In genomic region chr3:78665776-78666457, GRCh38 we compare ENCODE assay signal across 25 cellular contexts.
DNase-seq lines count a peak whose midpoint lies in the region; ATAC-seq and TF ChIP-seq lines count a peak whose summit lies in the region.
"Had no signal": no experiment of that assay in that cellular context is flagged by ENCODE, and none has a peak within 500 bp of the region (broad histone marks: within the 10 kb centered on the region; RNA-seq: fewer than 3 reads in every experiment).

No MANE protein-coding gene starts in this region.

- no peaks in the 10 kb centered on the region for H4K20me1 ChIP-seq in osteoblast (ENCODE audit: insufficient read depth, low read length)

- peaks cover 33% of the 10 kb centered on the region for H3K36me3 Mint-ChIP-seq in endothelial cell (ENCODE audit: low read depth, unreplicated experiment)
- H3K36me3 Mint-ChIP-seq: activated naive CD8-positive, alpha-beta T cell treated with anti-CD3 and anti-CD28 coated beads, Interleukin-2, amount 10 ng/mL, durations not matched to agents 7 days and 5 days; memory B cell had no signal

- H3K36me3 ChIP-seq in osteoblast (ENCODE audit: insufficient read depth, low read length), result peaks cover 8% of the 10 kb centered on the region
- H3K36me3 ChIP-seq: right atrium auricular region had no signal

- TF ChIP-seq CTCF in AG09309 (IDR thresholded peaks at IDR 0.05; ENCODE audit: control insufficient read depth, insufficient read depth, low read depth, low read length, missing control alignments) (no peak), endothelial cell (IDR thresholded peaks at IDR 0.05; ENCODE audit: unreplicated experiment) (no peak), osteoblast (IDR thresholded peaks at IDR 0.05; ENCODE audit: extremely low read depth, low read depth, low read length) (no peak)

- DNase-seq in AG09309 (ENCODE audit: low read depth) (peak; percentile 41), RPMI7951 (ENCODE audit: low read depth) (peak; percentile 55), endothelial cell (ENCODE audit: low spot score) (no peak), osteoblast (ENCODE audit: insufficient read length, low spot score, missing footprints) (no peak), caudate nucleus (lab: John Stamatoyannopoulos, UW) (no peak), SKM-1 treated with dmso at 0.1 percent for 144 hours (lab: John Stamatoyannopoulos, UW; ENCODE audit: unreplicated experiment) (no peak), DMS79 treated with DMSO at 0.1 percent for 48 hours (lab: John Stamatoyannopoulos, UW) (no peak)
- DNase-seq: activated CD4-positive, alpha-beta T cell treated with anti-CD3 and anti-CD28 coated beads, Interleukin-2, amount 50 U/mL, for 48 hours; activated CD4-positive, CD25-positive, alpha-beta regulatory T cell treated with anti-CD3 and anti-CD28 coated beads, Interleukin-2, amount 50 U/mL, for 72 hours; activated gamma-delta T cell treated with Interleukin-2 at 50 U/mL for 16 hours; activated naive CD8-positive, alpha-beta T cell treated with anti-CD3 and anti-CD28 coated beads, Interleukin-2, amount 10 ng/mL, durations not matched to agents 7 days and 5 days; activated T-cell treated with anti-CD3 and anti-CD28 coated beads, Interleukin-2, amount 50 U/mL, for 48 hours; cerebellar nuclear complex; NCI-H146; NCI-H446; posterior cingulate gyrus; RPMI8226; stimulated activated CD8-positive, alpha-beta memory T cell treated with anti-CD3 and anti-CD28 coated beads, Interleukin-4, amount 100 ng/mL, for 48 hours; T-helper 2 cell; testis had no signal

- no peaks in the 10 kb centered on the region for H3K27me3 ChIP-seq in osteoblast (ENCODE audit: insufficient read depth, low read length)
- H3K27me3 ChIP-seq: right atrium auricular region, testis had no signal

- H2AFZ ChIP-seq in osteoblast (ENCODE audit: low read length), result no peak overlapping the region

- no peak overlapping the region; the same call in 1 of the 2 replicates for H3K4me3 ChIP-seq in AG09309 (ENCODE audit: control insufficient read depth, low read depth, low read length)
- no peak overlapping the region for H3K4me3 ChIP-seq in osteoblast (ENCODE audit: insufficient read depth, low read length)
- H3K4me3 ChIP-seq: right atrium auricular region, testis had no signal

- no peak overlapping the region for H3K27ac Mint-ChIP-seq in endothelial cell (ENCODE audit: unreplicated experiment)
- H3K27ac Mint-ChIP-seq: activated naive CD8-positive, alpha-beta T cell treated with anti-CD3 and anti-CD28 coated beads, Interleukin-2, amount 10 ng/mL, durations not matched to agents 7 days and 5 days; memory B cell; stimulated activated naive CD8-positive, alpha-beta T cell treated with anti-CD3 and anti-CD28 coated beads, Interleukin-15, Interleukin-2, amounts not matched to agents 100 ng/mL and 50 ng/mL, for 24 hours had no signal

- peaks cover 13% of the 10 kb centered on the region for H3K4me1 Mint-ChIP-seq in endothelial cell (ENCODE audit: unreplicated experiment)
- H3K4me1 Mint-ChIP-seq: activated naive CD8-positive, alpha-beta T cell treated with anti-CD3 and anti-CD28 coated beads, Interleukin-2, amount 10 ng/mL, durations not matched to agents 7 days and 5 days; memory B cell had no signal

- no peaks in the 10 kb centered on the region for H3K27me3 Mint-ChIP-seq in endothelial cell (ENCODE audit: unreplicated experiment)
- H3K27me3 Mint-ChIP-seq: activated naive CD8-positive, alpha-beta T cell treated with anti-CD3 and anti-CD28 coated beads, Interleukin-2, amount 10 ng/mL, durations not matched to agents 7 days and 5 days; memory B cell; stimulated activated naive CD8-positive, alpha-beta T cell treated with anti-CD3 and anti-CD28 coated beads, Interleukin-15, Interleukin-2, amounts not matched to agents 100 ng/mL and 50 ng/mL, for 24 hours had no signal

- peak overlapping the region; percentile 41 for H3K4me2 ChIP-seq in osteoblast (ENCODE audit: insufficient read depth, low read length)

- peak overlapping the region; percentile 26 for H3K4me3 Mint-ChIP-seq in endothelial cell (ENCODE audit: unreplicated experiment)
- H3K4me3 Mint-ChIP-seq: activated naive CD8-positive, alpha-beta T cell treated with anti-CD3 and anti-CD28 coated beads, Interleukin-2, amount 10 ng/mL, durations not matched to agents 7 days and 5 days; memory B cell; stimulated activated naive CD8-positive, alpha-beta T cell treated with anti-CD3 and anti-CD28 coated beads, Interleukin-15, Interleukin-2, amounts not matched to agents 100 ng/mL and 50 ng/mL, for 24 hours had no signal

- no peaks in the 10 kb centered on the region for H3K79me2 ChIP-seq in osteoblast (ENCODE audit: insufficient read depth, low read length)

- H3K27ac ChIP-seq in osteoblast (ENCODE audit: low read depth, low read length), result no peak overlapping the region
- H3K27ac ChIP-seq in caudate nucleus (ENCODE audit: low read depth, low read length), result no peak overlapping the region
- H3K27ac ChIP-seq: testis had no signal

- no peaks in the 10 kb centered on the region for H3K4me1 ChIP-seq in osteoblast (ENCODE audit: insufficient read depth, low read length)
- H3K4me1 ChIP-seq: right atrium auricular region had no signal

- ATAC-seq in GM19467 (IDR thresholded peaks at IDR 0.05; ENCODE audit: unreplicated experiment), result no peak
- ATAC-seq: left lobe of liver had no signal

- no peaks in the 10 kb centered on the region for H3K9me3 Mint-ChIP-seq in endothelial cell (ENCODE audit: unreplicated experiment)
- H3K9me3 Mint-ChIP-seq: activated naive CD8-positive, alpha-beta T cell treated with anti-CD3 and anti-CD28 coated beads, Interleukin-2, amount 10 ng/mL, durations not matched to agents 7 days and 5 days; memory B cell; stimulated activated naive CD8-positive, alpha-beta T cell treated with anti-CD3 and anti-CD28 coated beads, Interleukin-15, Interleukin-2, amounts not matched to agents 100 ng/mL and 50 ng/mL, for 24 hours had no signal

- H3K9me3 ChIP-seq in osteoblast (ENCODE audit: low read depth, low read length), result no peaks in the 10 kb centered on the region
- H3K9me3 ChIP-seq: right atrium auricular region, testis had no signal

Comparison
In these comparisons a context has a peak if more than half of its experiments do, and no peak if none do; other contexts are left out.
1. DNase-seq: peak in AG09309 (single experiment) and RPMI7951 (single experiment); none in endothelial cell (single experiment), osteoblast (single experiment), caudate nucleus (0 of 61), SKM-1 treated with dmso at 0.1 percent for 144 hours (single experiment) and DMS79 treated with DMSO at 0.1 percent for 48 hours (single experiment).